In the genomic region with DNA sequence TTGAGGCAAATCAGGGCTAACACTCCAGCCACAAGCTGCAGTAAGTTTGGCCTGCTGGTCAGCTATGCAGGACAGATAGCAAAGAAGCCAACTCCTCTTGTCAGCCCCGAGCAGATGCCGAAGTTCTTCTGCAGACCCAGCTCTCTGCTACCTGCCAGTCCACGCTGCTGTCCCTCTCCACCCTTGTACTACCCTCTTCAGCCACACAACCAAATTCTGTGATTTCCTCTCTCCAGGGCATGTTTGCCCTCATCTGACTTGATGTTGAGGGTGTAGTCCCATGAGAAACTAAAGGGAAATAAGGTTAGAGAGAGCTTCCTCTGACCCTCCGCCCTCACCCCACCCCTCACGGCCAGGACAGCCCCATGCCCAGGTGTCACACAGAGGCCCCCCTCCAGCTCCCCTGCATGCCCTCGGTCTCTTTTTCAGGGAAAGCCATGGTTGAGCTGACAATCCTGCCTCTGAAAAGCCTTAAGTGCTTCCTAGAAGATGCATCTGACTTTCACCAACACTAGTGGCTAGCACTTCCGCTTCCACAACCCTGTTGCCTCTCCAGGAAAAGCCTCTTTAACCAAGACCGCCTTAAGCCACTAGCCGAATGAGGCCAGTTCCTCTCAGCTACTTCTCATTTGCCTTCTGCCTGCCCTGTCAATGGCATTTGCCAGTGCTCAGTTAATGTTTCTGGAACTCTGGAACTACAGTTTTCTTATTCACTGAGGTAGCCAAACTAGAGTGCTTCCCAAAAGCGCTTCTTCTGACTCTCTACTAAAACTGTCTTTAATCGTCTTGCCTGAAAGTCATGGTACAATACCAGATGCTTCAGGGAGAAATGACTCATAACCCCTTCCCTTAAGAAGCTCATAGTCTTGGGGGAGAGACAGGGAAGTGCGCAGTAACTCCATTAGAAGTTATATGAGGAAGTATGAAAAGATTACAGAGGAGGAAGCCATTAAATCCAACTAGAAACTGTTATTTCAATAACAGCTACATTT, we compare ENCODE assay signal across 8 cellular contexts.
A peak's percentile ranks its signal among the peaks of the same experiment; 100 is the strongest.
DNase-seq lines count a peak whose midpoint lies in the region; ATAC-seq, FAIRE-seq and TF ChIP-seq lines count a peak whose summit lies in the region.
"Had no signal": no experiment of that assay in that cellular context is flagged by ENCODE, and none has a peak within 500 bp of the region (broad histone marks: within the 10 kb centered on the region; RNA-seq: fewer than 3 reads in every experiment).

No MANE protein-coding gene starts in this region.

- in situ Hi-C loops in K562 (cut with MboI): no loop called here

- TF ChIP-seq CTCF in K562 (IDR thresholded peaks at IDR 0.05 in 2 of 3, conservative IDR thresholded peaks at IDR 0.05 in 1 of 3; ENCODE audit: insufficient read depth in 2 of 3, low read depth in 1 of 3, low read length in 3 of 3): no peak
- no peak for TF ChIP-seq CTCF in smooth muscle cell (IDR thresholded peaks at IDR 0.05; ENCODE audit: borderline replicate concordance, insufficient read depth, poor library complexity, severe bottlenecking)
- TF ChIP-seq CTCF in uterus (IDR thresholded peaks at IDR 0.05): no peak

- no peaks in the 10 kb centered on the region for H3K36me3 ChIP-seq in K562 (ENCODE audit: control insufficient read depth, insufficient read depth, low read length)
- no peaks in the 10 kb centered on the region for H3K36me3 ChIP-seq in smooth muscle cell (ENCODE audit: low read depth)
- H3K36me3 ChIP-seq in uterus: no peaks in the 10 kb centered on the region

- H3K79me2 ChIP-seq in K562 (ENCODE audit: control insufficient read depth, insufficient read depth, low read length) (no peaks in the 10 kb centered on the region), smooth muscle cell (ENCODE audit: low read depth) (no peaks in the 10 kb centered on the region)

- TF ChIP-seq EP300 in K562 (IDR thresholded peaks at IDR 0.05; ENCODE audit: low read length): no peak

- H3K27me3 ChIP-seq in K562 (ENCODE audit: control insufficient read depth in 2 of 2, insufficient read depth in 2 of 2, low read length in 2 of 2): no peaks in the 10 kb centered on the region; a peak in 1 of 5 replicates
- H3K27me3 ChIP-seq in smooth muscle cell (ENCODE audit: low read depth): no peaks in the 10 kb centered on the region
- H3K27me3 ChIP-seq in uterus: no peaks in the 10 kb centered on the region

- DNase-seq in Kasumi-1 (lab: John Stamatoyannopoulos, UW): peak; percentile 97
- DNase-seq in K562 (ENCODE audit: extremely low read depth in 1 of 4, low spot score in 3 of 4): no peak
- DNase-seq in smooth muscle cell (lab: John Stamatoyannopoulos, UW; ENCODE audit: unreplicated experiment): no peak
- DNase-seq in activated CD8-positive, alpha-beta memory T cell treated with anti-CD3 and anti-CD28 coated beads, Interleukin-2, amount 50 U/mL, for 48 hours: no peak
- no peak for DNase-seq in uterus
- DNase-seq: NCI-H446 treated with DMSO at 0.1 percent for 48 hours had no signal

- no peak overlapping the region for H3K27ac ChIP-seq in K562 (ENCODE audit: extremely low read depth, low read depth, low read length)
- H3K27ac ChIP-seq in smooth muscle cell (ENCODE audit: low read depth): no peak overlapping the region
- H3K27ac ChIP-seq in uterus: no peak overlapping the region

- H3K4me2 ChIP-seq in K562 (ENCODE audit: insufficient read depth, low read length) (no peak overlapping the region), smooth muscle cell (peak overlapping the region; percentile 30)

- no TSS peak for BruUV-seq in K562 (replicated peaks; lab: Mats Ljungman, UMichigan)

- CTCF ChIA-PET in K562 (lab: Yijun Ruan, JAX; ENCODE audit: low intra/inter-chr PET ratio): no interaction called here

- H3K9me3 ChIP-seq in K562 (replicated peaks; ENCODE audit: control insufficient read depth, insufficient read depth, low read depth, low read length) (no peaks in the 10 kb centered on the region), smooth muscle cell (replicated peaks; ENCODE audit: low read depth) (no peaks in the 10 kb centered on the region), uterus (no peaks in the 10 kb centered on the region)

- no peak for TF ChIP-seq POLR2A in K562 (conservative IDR thresholded peaks at IDR 0.05)
- TF ChIP-seq POLR2A in uterus (IDR thresholded peaks at IDR 0.05): no peak

- POLR2A ChIA-PET in K562 (lab: Yijun Ruan, JAX): interaction anchor here (0.7 kb wide), 1 partner anchor 11 kb away, joined by 3 read pairs; no protein-coding TSS in a partner anchor

- WGBS in K562 (ENCODE audit: insufficient coverage, low coverage, missing lambda C conversion rate): 2% methylated on average over 12 of the region's 12 CpGs
- 75% methylated on average over 12 of the region's 12 CpGs for WGBS in smooth muscle cell (ENCODE audit: low lambda C conversion rate)

- H3K9ac ChIP-seq in K562 (ENCODE audit: insufficient read depth in 1 of 2, low read depth in 2 of 2, low read length in 2 of 2) (no peak overlapping the region), smooth muscle cell (ENCODE audit: low read depth) (no peak overlapping the region)

- intact Hi-C loops in K562 (cut with micrococcal nuclease) (no loop called here), uterus (cut with DNase I; ENCODE audit: low total_unique reads) (no loop called here)

- H2AFZ ChIP-seq in K562 (ENCODE audit: low read depth, low read length): 0 out of 2 replicates have a peak overlapping the region, but pooled peaks have one; percentile 8
- peak overlapping the region; percentile 32 for H2AFZ ChIP-seq in smooth muscle cell (ENCODE audit: low read depth)

- ATAC-seq in GM21360 (IDR thresholded peaks at IDR 0.05; ENCODE audit: unreplicated experiment): peak; percentile 38
- peak; percentile 32; the same call in 1 of the 3 replicates for ATAC-seq in K562
- no peak for ATAC-seq in GM18867 (IDR thresholded peaks at IDR 0.05; ENCODE audit: unreplicated experiment)

- FAIRE-seq in K562 (lab: Jason Lieb, UNC): no peak

- no peaks in the 10 kb centered on the region for H4K20me1 ChIP-seq in K562 (replicated peaks; ENCODE audit: control insufficient read depth, insufficient read depth, low read length)
- no peaks in the 10 kb centered on the region for H4K20me1 ChIP-seq in smooth muscle cell (ENCODE audit: low read depth)

- no peak overlapping the region for H3K4me3 ChIP-seq in K562
- no peak overlapping the region for H3K4me3 ChIP-seq in smooth muscle cell
- no peak overlapping the region for H3K4me3 ChIP-seq in uterus

- no peak for TF ChIP-seq RAD21 in K562 (CRISPR knock-in tag; conservative IDR thresholded peaks at IDR 0.05 in 1 of 2, IDR thresholded peaks at IDR 0.05 in 1 of 2)

- H3F3A ChIP-seq in smooth muscle cell (ENCODE audit: low read depth): no peaks in the 10 kb centered on the region

- H3K9me1 ChIP-seq in K562 (ENCODE audit: control insufficient read depth, insufficient read depth, low read length): no peaks in the 10 kb centered on the region

- H3K4me1 ChIP-seq in K562 (replicated peaks in 1 of 2; ENCODE audit: control insufficient read depth in 2 of 2, insufficient read depth in 2 of 2, low read length in 2 of 2) (no peaks in the 10 kb centered on the region), smooth muscle cell (ENCODE audit: low read depth) (no peaks in the 10 kb centered on the region), uterus (no peaks in the 10 kb centered on the region)

TF ChIP-seq in K562, 482 proteins besides CTCF, POLR2A, EP300 and RAD21 (continues in another document):
- TF ChIP-seq FOSL1 (tag; conservative IDR thresholded peaks at IDR 0.05): peak; percentile 55
- TF ChIP-seq CBFB (CRISPR knock-in tag; IDR thresholded peaks at IDR 0.05): no peak
- no peak for TF ChIP-seq TEAD2 (tag; IDR thresholded peaks at IDR 0.05)
- no peak for TF ChIP-seq ZNF274 (IDR thresholded peaks at IDR 0.05; ENCODE audit: borderline replicate concordance, low read depth, low read length)
- TF ChIP-seq, protein P1, sequence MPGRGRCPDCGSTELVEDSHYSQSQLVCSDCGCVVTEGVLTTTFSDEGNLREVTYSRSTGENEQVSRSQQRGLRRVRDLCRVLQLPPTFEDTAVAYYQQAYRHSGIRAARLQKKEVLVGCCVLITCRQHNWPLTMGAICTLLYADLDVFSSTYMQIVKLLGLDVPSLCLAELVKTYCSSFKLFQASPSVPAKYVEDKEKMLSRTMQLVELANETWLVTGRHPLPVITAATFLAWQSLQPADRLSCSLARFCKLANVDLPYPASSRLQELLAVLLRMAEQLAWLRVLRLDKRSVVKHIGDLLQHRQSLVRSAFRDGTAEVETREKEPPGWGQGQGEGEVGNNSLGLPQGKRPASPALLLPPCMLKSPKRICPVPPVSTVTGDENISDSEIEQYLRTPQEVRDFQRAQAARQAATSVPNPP (IDR thresholded peaks at IDR 0.05; ENCODE audit: borderline replicate concordance, insufficient read depth, insufficient read length): no peak
- no peak for TF ChIP-seq ZBTB1 (CRISPR knock-in tag; IDR thresholded peaks at IDR 0.05; ENCODE audit: borderline replicate concordance, low read depth)
- TF ChIP-seq ETV6 (IDR thresholded peaks at IDR 0.05; ENCODE audit: borderline replicate concordance in 1 of 2, low read depth in 2 of 2, low read length in 1 of 2): 0 out of 4 replicates have a peak, but pooled peaks of 1 of the 2 experiments have one; percentile 29
- TF ChIP-seq ETV6 (CRISPR knock-in tag; IDR thresholded peaks at IDR 0.05; ENCODE audit: borderline replicate concordance): no peak
- TF ChIP-seq, protein P2, sequence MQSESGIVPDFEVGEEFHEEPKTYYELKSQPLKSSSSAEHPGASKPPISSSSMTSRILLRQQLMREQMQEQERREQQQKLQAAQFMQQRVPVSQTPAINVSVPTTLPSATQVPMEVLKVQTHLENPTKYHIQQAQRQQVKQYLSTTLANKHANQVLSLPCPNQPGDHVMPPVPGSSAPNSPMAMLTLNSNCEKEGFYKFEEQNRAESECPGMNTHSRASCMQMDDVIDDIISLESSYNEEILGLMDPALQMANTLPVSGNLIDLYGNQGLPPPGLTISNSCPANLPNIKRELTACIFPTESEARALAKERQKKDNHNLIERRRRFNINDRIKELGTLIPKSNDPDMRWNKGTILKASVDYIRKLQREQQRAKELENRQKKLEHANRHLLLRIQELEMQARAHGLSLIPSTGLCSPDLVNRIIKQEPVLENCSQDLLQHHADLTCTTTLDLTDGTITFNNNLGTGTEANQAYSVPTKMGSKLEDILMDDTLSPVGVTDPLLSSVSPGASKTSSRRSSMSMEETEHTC (IDR thresholded peaks at IDR 0.05): no peak
- TF ChIP-seq NCOA2 (IDR thresholded peaks at IDR 0.05; ENCODE audit: partially characterized antibody in 2 of 2): no peak
- TF ChIP-seq SIN3A (IDR thresholded peaks at IDR 0.05; ENCODE audit: borderline replicate concordance in 2 of 2, control insufficient read depth in 1 of 2, low read depth in 2 of 2, low read length in 2 of 2): no peak

Comparison
In these comparisons a context has a peak if more than half of its experiments do, and no peak if none do; other contexts are left out.
1. DNase-seq: peak in Kasumi-1 (2 of 2); none in K562 (0 of 4), smooth muscle cell (single experiment), activated CD8-positive, alpha-beta memory T cell treated with anti-CD3 and anti-CD28 coated beads, Interleukin-2, amount 50 U/mL, for 48 hours (single experiment) and uterus (0 of 2).